9 cellular contexts compared by ENCODE assay signal in the genomic region with DNA sequence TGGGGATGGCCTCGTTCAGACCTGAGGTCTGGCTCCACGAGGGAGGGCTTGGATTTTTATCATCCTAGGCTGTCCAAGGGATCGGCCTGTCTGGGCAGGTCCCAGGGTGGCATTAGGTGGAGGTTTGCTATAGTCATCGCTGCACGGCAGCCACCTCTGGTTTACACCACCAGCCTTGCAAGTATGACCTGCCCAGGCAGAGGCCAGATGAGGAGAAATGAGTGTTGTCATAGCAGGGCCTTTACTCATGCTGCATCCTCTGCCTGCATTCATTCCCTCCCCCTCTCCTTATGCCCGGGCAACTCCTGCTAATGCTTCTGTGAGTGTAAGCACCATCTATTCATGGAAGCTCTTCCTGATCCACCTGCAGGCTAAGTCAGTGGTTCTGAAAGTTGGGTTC. TPM values are rescaled to one million over a fixed set of nuclear protein-coding genes. Genes with fewer than 3 reads are reported as not detected.
DNase-seq lines count a peak whose midpoint lies in the region; ATAC-seq, FAIRE-seq and TF ChIP-seq lines count a peak whose summit lies in the region.
"Had no signal": no experiment of that assay in that cellular context is flagged by ENCODE, and none has a peak within 500 bp of the region (broad histone marks: within the 10 kb centered on the region; RNA-seq: fewer than 3 reads in every experiment).

No MANE protein-coding gene starts in this region.

- H3K4me3 ChIP-seq in astrocyte (ENCODE audit: insufficient read depth, low read depth, low read length), result no peak overlapping the region
- H3K4me3 ChIP-seq in suprapubic skin, result no peak overlapping the region
- no peak overlapping the region for H3K4me3 ChIP-seq in SJCRH30

- TF ChIP-seq CTCF in astrocyte (IDR thresholded peaks at IDR 0.05; ENCODE audit: insufficient read depth, low read depth, low read length), result no peak
- no peak for TF ChIP-seq CTCF in suprapubic skin (IDR thresholded peaks at IDR 0.05)

- no peak for TF ChIP-seq EP300 in suprapubic skin (IDR thresholded peaks at IDR 0.05)

- H3K4me1 ChIP-seq in astrocyte (ENCODE audit: insufficient read depth, low read length) (peaks cover 66% of the 10 kb centered on the region), suprapubic skin (peaks cover 82% of the 10 kb centered on the region), SJCRH30 (peaks cover 14% of the 10 kb centered on the region)

- no peaks in the 10 kb centered on the region for H3K9me3 Mint-ChIP-seq in astrocyte (ENCODE audit: unreplicated experiment)

- H3K27ac ChIP-seq in astrocyte (ENCODE audit: low read depth, low read length), result peak overlapping the region; percentile 55
- H3K27ac ChIP-seq in suprapubic skin, result peak overlapping the region; percentile 80
- H3K27ac ChIP-seq in SJCRH30, result no peak overlapping the region

- H4K20me1 ChIP-seq in astrocyte (ENCODE audit: insufficient read depth, low read length), result peaks cover 69% of the 10 kb centered on the region

- H3K9ac ChIP-seq in astrocyte (ENCODE audit: low read length), result peak overlapping the region; percentile 39

- 48% methylated on average over 6 of the region's 6 CpGs for WGBS in suprapubic skin

- ATAC-seq in HG03039 (IDR thresholded peaks at IDR 0.05; ENCODE audit: unreplicated experiment), result no peak

- no peak overlapping the region for H3K4me3 Mint-ChIP-seq in astrocyte (ENCODE audit: unreplicated experiment)

- H3K27ac Mint-ChIP-seq in astrocyte (ENCODE audit: unreplicated experiment), result peak overlapping the region; percentile 95

- H3K4me1 Mint-ChIP-seq in astrocyte (ENCODE audit: low read depth, unreplicated experiment), result peaks cover 67% of the 10 kb centered on the region

- H3K27me3 ChIP-seq in astrocyte (ENCODE audit: insufficient read depth, low read length), result no peaks in the 10 kb centered on the region
- no peaks in the 10 kb centered on the region for H3K27me3 ChIP-seq in suprapubic skin
- H3K27me3 ChIP-seq in SJCRH30, result no peaks in the 10 kb centered on the region

- no peaks in the 10 kb centered on the region for H3K9me3 ChIP-seq in astrocyte (ENCODE audit: insufficient read depth, low read depth, low read length)
- no peaks in the 10 kb centered on the region for H3K9me3 ChIP-seq in suprapubic skin
- H3K9me3 ChIP-seq in SJCRH30 (replicated peaks), result no peaks in the 10 kb centered on the region

- H3K27me3 Mint-ChIP-seq in astrocyte (ENCODE audit: low read depth, unreplicated experiment), result no peaks in the 10 kb centered on the region

- peaks cover 90% of the 10 kb centered on the region for H3K79me2 ChIP-seq in astrocyte (ENCODE audit: insufficient read depth, low read length)

- FAIRE-seq in astrocyte (lab: Jason Lieb, UNC) (no peak), GM12891 (lab: Jason Lieb, UNC) (no peak)

- H3K36me3 Mint-ChIP-seq in astrocyte (ENCODE audit: low read depth, unreplicated experiment), result peaks cover 27% of the 10 kb centered on the region

- H3K36me3 ChIP-seq in astrocyte (ENCODE audit: insufficient read depth, low read length) (peaks cover 2% of the 10 kb centered on the region), suprapubic skin (no peaks in the 10 kb centered on the region), SJCRH30 (peaks cover 5% of the 10 kb centered on the region)

- no peak overlapping the region for H2AFZ ChIP-seq in astrocyte (ENCODE audit: low read depth, low read length)

- TF ChIP-seq POLR2A in suprapubic skin (IDR thresholded peaks at IDR 0.05) (no peak), GM12891 (IDR thresholded peaks at IDR 0.05; ENCODE audit: low read depth, low read length) (no peak)

- DNase-seq in HPDE6-E6E7 (ENCODE audit: extremely low spot score), result peak; percentile 97
- peak; percentile 76 for DNase-seq in astrocyte (ENCODE audit: low read depth)
- DNase-seq in iris pigment epithelial cell (ENCODE audit: low read depth), result peak; percentile 74
- no peak for DNase-seq in suprapubic skin (ENCODE audit: low spot score in 2 of 2)
- no peak for DNase-seq in SIG-M5 (lab: John Stamatoyannopoulos, UW)
- no peak for DNase-seq in GM12891 (ENCODE audit: insufficient read length, low spot score)
- DNase-seq in SJCRH30, result no peak
- DNase-seq: stimulated activated naive CD4-positive, alpha-beta T cell had no signal

- peak overlapping the region; percentile 96 for H3K4me2 ChIP-seq in astrocyte (ENCODE audit: low read length)

TF ChIP-seq in GM12891, 5 proteins besides CTCF, POLR2A, EP300 and RAD21:
- TF ChIP-seq POU2F2 (IDR thresholded peaks at IDR 0.05; ENCODE audit: low read depth, low read length) (no peak), SPI1 (IDR thresholded peaks at IDR 0.05; ENCODE audit: low read depth, low read length) (no peak), TAF1 (IDR thresholded peaks at IDR 0.05; ENCODE audit: low read depth, low read length) (no peak), PAX5 (IDR thresholded peaks at IDR 0.05; ENCODE audit: insufficient read depth, low read length, severe bottlenecking) (no peak), POLR2AphosphoS5 (IDR thresholded peaks at IDR 0.05; ENCODE audit: low read depth, low read length) (no peak)

RNA-seq across cellular contexts. Expression of a gene that starts 15.3 kb away (rescaled TPM):
- total RNA-seq in astrocyte (293 and 321 TPM in 2 replicates), suprapubic skin (100 to 1,000 TPM in 3 of 4 donors, 10 to 100 TPM in 1; 94.6 to 157 (median 134) TPM)
- polyA plus RNA-seq in GM12891 (2012; ENCODE audit: low read depth, missing spikeins), result 11.7 TPM
- total RNA-seq in SJCRH30 (2014; rRNA removed; shearing (Covaris generic)), result 30.0 and 31.4 TPM in 2 replicates

RNA-seq across cellular contexts. Expression of a gene that starts 43.1 kb away (rescaled TPM):
- total RNA-seq in astrocyte, result 1,823 and 2,054 TPM in 2 replicates
- total RNA-seq in suprapubic skin, result 1,000 to 10,000 TPM; 1,684 to 3,537 (median 3,314) TPM
- polyA plus RNA-seq in GM12891 (2012; ENCODE audit: low read depth, missing spikeins), result 5,398 TPM
- 3,118 and 3,506 TPM in 2 replicates for total RNA-seq in SJCRH30 (2014; rRNA removed; shearing (Covaris generic))

Comparison
In these comparisons a context has a peak if more than half of its experiments do, and no peak if none do; other contexts are left out.
1. DNase-seq: peak in HPDE6-E6E7 (single experiment), astrocyte (single experiment) and iris pigment epithelial cell (single experiment); none in suprapubic skin (0 of 2), SIG-M5 (single experiment), GM12891 (single experiment) and SJCRH30 (0 of 2).